ENCODE assay signal across 17 cellular contexts in genomic region chr12:130752692-130753230, GRCh38. TPM values are rescaled to one million over a fixed set of nuclear protein-coding genes. Genes with fewer than 3 reads are reported as not detected.
DNase-seq lines count a peak whose midpoint lies in the region; ATAC-seq and TF ChIP-seq lines count a peak whose summit lies in the region.
"Had no signal": no experiment of that assay in that cellular context is flagged by ENCODE, and none has a peak within 500 bp of the region (broad histone marks: within the 10 kb centered on the region; RNA-seq: fewer than 3 reads in every experiment).

No MANE protein-coding gene starts in this region.

- no peak for ATAC-seq in activated T-helper 17 cell treated with anti-CD3 and anti-CD28 coated beads, Interleukin-2, amount 50 U/mL, for 72 hours (replicated peaks)
- ATAC-seq: foreskin keratinocyte; Right ventricle myocardium inferior; stimulated activated effector memory CD8-positive, alpha-beta T cell treated with anti-CD3 and anti-CD28 coated beads, Interleukin-12 subunit alpha, Interleukin-12 subunit beta, amount 100 ng/mL, for 72 hours had no signal

- no peaks in the 10 kb centered on the region for H3K36me3 Mint-ChIP-seq in mesothelial cell of epicardium
- H3K36me3 Mint-ChIP-seq in activated T-helper 17 cell treated with anti-CD3 and anti-CD28 coated beads, Interleukin-2, amount 50 U/mL, for 72 hours (ENCODE audit: low read depth), result no peaks in the 10 kb centered on the region
- H3K36me3 Mint-ChIP-seq: stimulated activated effector memory CD8-positive, alpha-beta T cell treated with anti-CD3 and anti-CD28 coated beads, Interleukin-12 subunit alpha, Interleukin-12 subunit beta, amount 100 ng/mL, for 72 hours had no signal

- no peak overlapping the region for H3K27ac Mint-ChIP-seq in mesothelial cell of epicardium
- H3K27ac Mint-ChIP-seq in activated T-helper 17 cell treated with anti-CD3 and anti-CD28 coated beads, Interleukin-2, amount 50 U/mL, for 72 hours, result no peak overlapping the region
- H3K27ac Mint-ChIP-seq: stimulated activated effector memory CD8-positive, alpha-beta T cell treated with anti-CD3 and anti-CD28 coated beads, Interleukin-12 subunit alpha, Interleukin-12 subunit beta, amount 100 ng/mL, for 72 hours; T-helper 2 cell treated with Interferon-gamma antibody and Interleukin-4, amounts not matched to agents 5 μg/mL and 100 μg/mL, for 36 hours had no signal

- H3K9me3 Mint-ChIP-seq in mesothelial cell of epicardium, result peaks cover 5% of the 10 kb centered on the region
- H3K9me3 Mint-ChIP-seq in activated T-helper 17 cell treated with anti-CD3 and anti-CD28 coated beads, Interleukin-2, amount 50 U/mL, for 72 hours, result peaks cover 7% of the 10 kb centered on the region

- peaks cover 16% of the 10 kb centered on the region for H3K27me3 Mint-ChIP-seq in mesothelial cell of epicardium (ENCODE audit: low read depth)
- no peaks in the 10 kb centered on the region for H3K27me3 Mint-ChIP-seq in activated T-helper 17 cell treated with anti-CD3 and anti-CD28 coated beads, Interleukin-2, amount 50 U/mL, for 72 hours

- DNase-seq in COLO668 (lab: John Stamatoyannopoulos, UW; ENCODE audit: unreplicated experiment), result peak; percentile 47
- DNase-seq in Daoy (ENCODE audit: low read depth), result peak; percentile 46
- DNase-seq in RPMI8226, result peak; percentile 16
- DNase-seq in iPS-NIHi7 (ENCODE audit: extremely low spot score), result peak; percentile 68
- no peak for DNase-seq in mesothelial cell of epicardium (ENCODE audit: low spot score in 2 of 2, unreplicated experiment in 2 of 2)
- DNase-seq in T-helper 2 cell, result no peak
- DNase-seq: activated CD4-positive, CD25-positive, alpha-beta regulatory T cell treated with anti-CD3 and anti-CD28 coated beads, Interleukin-2, amount 50 U/mL, for 72 hours; activated effector memory CD4-positive, alpha-beta T cell treated with Interleukin-2 at 50 U/mL for 16 hours; amygdala; DMS79; foreskin keratinocyte; NCI-H774; transverse colon had no signal

- no peak overlapping the region for H3K4me3 Mint-ChIP-seq in mesothelial cell of epicardium
- no peak overlapping the region for H3K4me3 Mint-ChIP-seq in activated T-helper 17 cell treated with anti-CD3 and anti-CD28 coated beads, Interleukin-2, amount 50 U/mL, for 72 hours
- H3K4me3 Mint-ChIP-seq: stimulated activated effector memory CD8-positive, alpha-beta T cell treated with anti-CD3 and anti-CD28 coated beads, Interleukin-12 subunit alpha, Interleukin-12 subunit beta, amount 100 ng/mL, for 72 hours; T-helper 2 cell treated with Interferon-gamma antibody and Interleukin-4, amounts not matched to agents 5 μg/mL and 100 μg/mL, for 36 hours had no signal

- H3K4me1 Mint-ChIP-seq in mesothelial cell of epicardium, result no peaks in the 10 kb centered on the region
- H3K4me1 Mint-ChIP-seq in activated T-helper 17 cell treated with anti-CD3 and anti-CD28 coated beads, Interleukin-2, amount 50 U/mL, for 72 hours, result peaks cover 12% of the 10 kb centered on the region

- TF ChIP-seq CTCF in mesothelial cell of epicardium (IDR thresholded peaks at IDR 0.05; ENCODE audit: unreplicated experiment), result no peak

RNA-seq across cellular contexts. Expression of gene RIMBP2, which starts 36.7 kb away (rescaled TPM):
- 1.4 and 2.2 TPM in 2 replicates for total RNA-seq in Daoy (2014; rRNA removed; shearing (Covaris generic))
- total RNA-seq in mesothelial cell of epicardium, result 7.6 to 8.6 TPM (median 8.3 TPM) in 3 replicates
- under 1 TPM in 1 of 2 donors, not detected in 1; 0.29 TPM for total RNA-seq in activated T-helper 17 cell treated with anti-CD3 and anti-CD28 coated beads, Interleukin-2, amount 50 U/mL, for 72 hours
- total RNA-seq: Right ventricle myocardium inferior had no signal

Comparison
In these comparisons a context has a peak if more than half of its experiments do, and no peak if none do; other contexts are left out.
1. DNase-seq: peak in COLO668 (single experiment), Daoy (single experiment), RPMI8226 (single experiment) and iPS-NIHi7 (single experiment); none in mesothelial cell of epicardium (0 of 2) and T-helper 2 cell (0 of 5).